ENCODE assay signal across 6 cellular contexts in genomic region chr12:113186033-113186365, GRCh38. TPM values are rescaled to one million over a fixed set of nuclear protein-coding genes. Genes with fewer than 3 reads are reported as not detected.
DNase-seq lines count a peak whose midpoint lies in the region; ATAC-seq lines count a peak whose summit lies in the region.

No MANE protein-coding gene starts in this region.

- DNase-seq in SJCRH30 (no peak), inferior parietal cortex (ENCODE audit: extremely low spot score) (peak; percentile 5), SIG-M5 treated with dmso at 0.1 percent for 504 hours (lab: John Stamatoyannopoulos, UW; ENCODE audit: unreplicated experiment) (no peak)

- H3K36me3 ChIP-seq in SJCRH30, result peaks cover 4% of the 10 kb centered on the region

- peak overlapping the region; percentile 100 for H3K4me3 ChIP-seq in SJCRH30

- peak overlapping the region; percentile 98 for H3K27ac ChIP-seq in SJCRH30

- no peaks in the 10 kb centered on the region for H3K9me3 ChIP-seq in SJCRH30 (replicated peaks)

- no peaks in the 10 kb centered on the region for H3K27me3 ChIP-seq in SJCRH30

- peak; percentile 1 for ATAC-seq in GM19324 (IDR thresholded peaks at IDR 0.05; ENCODE audit: low FRiP score, unreplicated experiment)
- ATAC-seq in GM18861 (IDR thresholded peaks at IDR 0.05; ENCODE audit: unreplicated experiment), result no peak
- no peak for ATAC-seq in HG03135 (IDR thresholded peaks at IDR 0.05; ENCODE audit: unreplicated experiment)

- peaks cover 9% of the 10 kb centered on the region; the same call in 1 of the 2 replicates for H3K4me1 ChIP-seq in SJCRH30

RNA-seq across cellular contexts. Expression of gene RITA1, which starts 0.5 kb away (rescaled TPM):
- 20.2 and 22.0 TPM in 2 replicates for total RNA-seq in SJCRH30 (2014; rRNA removed; shearing (Covaris generic))

RNA-seq across cellular contexts. Expression of gene DDX54, which starts 0.7 kb away (rescaled TPM):
- 43.7 and 47.6 TPM in 2 replicates for total RNA-seq in SJCRH30 (2014; rRNA removed; shearing (Covaris generic))

RNA-seq across cellular contexts. Expression of gene TPCN1, which starts 35.3 kb away (rescaled TPM):
- 14.3 and 18.4 TPM in 2 replicates for total RNA-seq in SJCRH30 (2014; rRNA removed; shearing (Covaris generic))

RNA-seq across cellular contexts. Expression of gene CFAP73, which starts 36.5 kb away (rescaled TPM):
- not detected in 2 replicates for total RNA-seq in SJCRH30 (2014; rRNA removed; shearing (Covaris generic))

RNA-seq across cellular contexts. Expression of gene RASAL1, which starts 50.4 kb away (rescaled TPM):
- not detected in 2 replicates for total RNA-seq in SJCRH30 (2014; rRNA removed; shearing (Covaris generic))
